In the genomic region with DNA sequence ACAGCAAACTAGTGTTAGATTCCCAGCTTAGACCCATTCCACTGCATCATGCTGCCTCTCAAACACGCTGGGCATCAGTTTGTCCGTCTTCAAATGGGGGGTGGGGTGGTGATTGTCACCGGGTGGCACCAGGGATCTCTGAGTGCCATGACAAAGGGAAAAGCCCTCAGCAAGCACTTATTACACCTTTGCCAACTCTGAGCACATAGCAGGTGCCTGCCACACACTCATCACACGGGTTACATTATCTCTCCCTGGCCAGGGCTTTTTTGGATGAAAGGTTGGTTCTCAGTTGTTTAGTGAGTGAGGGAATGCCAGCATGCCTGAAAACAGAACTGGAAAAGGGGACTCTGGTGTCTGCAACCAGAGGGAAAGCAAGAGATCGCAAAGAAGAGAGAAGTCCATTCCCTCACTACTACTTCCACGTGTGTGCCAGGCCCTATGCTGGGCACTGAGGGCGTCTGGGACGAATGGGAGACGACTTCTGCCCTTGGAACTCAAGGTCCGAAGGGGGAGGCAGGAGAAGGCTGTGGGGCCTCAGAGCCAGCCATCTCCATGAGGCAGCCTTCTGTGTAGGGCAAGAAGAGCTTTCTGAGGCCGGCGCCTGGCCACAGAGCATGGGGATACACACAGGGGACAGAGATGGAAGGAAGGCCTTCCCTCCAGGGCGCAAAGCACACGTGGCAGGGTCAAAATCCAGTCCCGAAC, we compare ENCODE assay signal across 20 cellular contexts. TPM values are rescaled to one million over a fixed set of nuclear protein-coding genes. Genes with fewer than 3 reads are reported as not detected.
DNase-seq lines count a peak whose midpoint lies in the region; ATAC-seq and TF ChIP-seq lines count a peak whose summit lies in the region.
"Had no signal": no experiment of that assay in that cellular context is flagged by ENCODE, and none has a peak within 500 bp of the region (broad histone marks: within the 10 kb centered on the region; RNA-seq: fewer than 3 reads in every experiment).

No MANE protein-coding gene starts in this region.

- peak overlapping the region; percentile 75 for H3K23ac ChIP-seq in neuronal stem cell (ENCODE audit: low read depth, low read length, poor library complexity)

- CTCF ChIA-PET in activated CD8-positive, alpha-beta memory T cell treated with anti-CD3 and anti-CD28 coated beads, Interleukin-2, amount 10 ng/mL, durations not matched to agents 7 days and 5 days (lab: Charles Lee) = interaction anchor here (1.5 kb wide), 1 partner anchor 11 kb away, joined by 7 read pairs; no protein-coding TSS in a partner anchor

- no peak overlapping the region for H4K8ac ChIP-seq in neuronal stem cell (ENCODE audit: low read depth, low read length)

- no peak for ATAC-seq in activated CD8-positive, alpha-beta memory T cell treated with anti-CD3 and anti-CD28 coated beads, Interleukin-2, amount 10 ng/mL, durations not matched to agents 7 days and 5 days
- ATAC-seq in effector memory CD8-positive, alpha-beta T cell (replicated peaks) = no peak
- ATAC-seq in gastroesophageal sphincter = no peak
- ATAC-seq: esophagus mucosa had no signal

- TF ChIP-seq EP300 in gastroesophageal sphincter (IDR thresholded peaks at IDR 0.05) = no peak

- no peak overlapping the region for H2BK12ac ChIP-seq in neuronal stem cell (ENCODE audit: low read length)

- no peak for DNase-seq in activated CD8-positive, alpha-beta memory T cell treated with anti-CD3 and anti-CD28 coated beads, Interleukin-2, amount 10 ng/mL, durations not matched to agents 7 days and 5 days
- DNase-seq in activated CD8-positive, alpha-beta memory T cell treated with anti-CD3 and anti-CD28 coated beads, Interleukin-2, amount 50 U/mL, for 4 hours = no peak
- no peak for DNase-seq in effector memory CD8-positive, alpha-beta T cell
- DNase-seq in neuronal stem cell (ENCODE audit: low spot score) (no peak), NCI-H1436 treated with DMSO at 0.1 percent for 48 hours (lab: John Stamatoyannopoulos, UW) (no peak), ascending aorta (ENCODE audit: low spot score in 2 of 2) (no peak)
- DNase-seq: activated CD4-positive, CD25-positive, alpha-beta regulatory T cell; mesendoderm; NCI-H2081; NCI-H82; Peyer's patch had no signal

- H3K4me3 ChIP-seq in neuronal stem cell (ENCODE audit: low read length in 2 of 2) = no peak overlapping the region
- H3K4me3 ChIP-seq in gastroesophageal sphincter = no peak overlapping the region
- H3K4me3 ChIP-seq in ascending aorta = no peak overlapping the region
- H3K4me3 ChIP-seq: HAP-1, Peyer's patch, skin epidermis had no signal

- intact Hi-C loops in ascending aorta (cut with DNase I) = no loop called here

- H3K9ac ChIP-seq in neuronal stem cell (ENCODE audit: low read depth, low read length, poor library complexity) = no peak overlapping the region
- H3K9ac ChIP-seq: parathyroid adenoma had no signal

- peak overlapping the region; percentile 41 for H3K14ac ChIP-seq in neuronal stem cell (ENCODE audit: low read length)

- no peak for TF ChIP-seq POLR2A in gastroesophageal sphincter (IDR thresholded peaks at IDR 0.05)

- H2BK15ac ChIP-seq in neuronal stem cell (ENCODE audit: low read length) = no peak overlapping the region

- no peak overlapping the region for H3K4ac ChIP-seq in neuronal stem cell (ENCODE audit: low read length)

- H3K18ac ChIP-seq in neuronal stem cell (ENCODE audit: low read length) = peak overlapping the region; percentile 46

- H2BK5ac ChIP-seq in neuronal stem cell (ENCODE audit: low read length) = peak overlapping the region; percentile 42

- peaks cover 0 to 12% of the 10 kb centered on the region in 2 donors for H3K4me1 ChIP-seq in neuronal stem cell (ENCODE audit: control insufficient read depth in 2 of 2, insufficient read depth in 1 of 2, low read depth in 1 of 2, low read length in 2 of 2)
- peaks cover 0 to 23% (median 3%) of the 10 kb centered on the region in 3 donors for H3K4me1 ChIP-seq in gastroesophageal sphincter
- H3K4me1 ChIP-seq in ascending aorta = no peaks in the 10 kb centered on the region
- H3K4me1 ChIP-seq: HAP-1, parathyroid adenoma had no signal

- H2AK5ac ChIP-seq in neuronal stem cell (ENCODE audit: low read depth, low read length) = no peak overlapping the region

- peaks cover 2% of the 10 kb centered on the region for H3K9me3 Mint-ChIP-seq in activated CD8-positive, alpha-beta memory T cell treated with anti-CD3 and anti-CD28 coated beads, Interleukin-2, amount 10 ng/mL, durations not matched to agents 7 days and 5 days (ENCODE audit: low read depth)
- no peaks in the 10 kb centered on the region for H3K9me3 Mint-ChIP-seq in IgD-negative memory B cell
- H3K9me3 Mint-ChIP-seq in effector memory CD8-positive, alpha-beta T cell = peaks cover 0 to 2% of the 10 kb centered on the region in 2 donors

- H3K9me3 ChIP-seq in neuronal stem cell (replicated peaks in 1 of 2; ENCODE audit: control insufficient read depth in 2 of 2, insufficient read depth in 1 of 2, low read depth in 1 of 2, low read length in 2 of 2) = peaks cover 0 to 8% of the 10 kb centered on the region in 2 donors
- peaks cover 0 to 1% (median 0%) of the 10 kb centered on the region in 3 donors for H3K9me3 ChIP-seq in gastroesophageal sphincter
- no peaks in the 10 kb centered on the region for H3K9me3 ChIP-seq in ascending aorta
- H3K9me3 ChIP-seq: HAP-1, Peyer's patch had no signal

- H3K36me3 ChIP-seq in neuronal stem cell (replicated peaks in 1 of 2; ENCODE audit: control insufficient read depth in 2 of 2, insufficient read depth in 2 of 2, low read length in 2 of 2) (peaks cover 0 to 39% of the 10 kb centered on the region in 2 donors), gastroesophageal sphincter (no peaks in the 10 kb centered on the region), ascending aorta (no peaks in the 10 kb centered on the region)
- H3K36me3 ChIP-seq: HAP-1, Peyer's patch had no signal

- H3K4me1 Mint-ChIP-seq in activated CD8-positive, alpha-beta memory T cell treated with anti-CD3 and anti-CD28 coated beads, Interleukin-2, amount 10 ng/mL, durations not matched to agents 7 days and 5 days = peaks cover 13% of the 10 kb centered on the region
- peaks cover 59 to 73% (median 66%) of the 10 kb centered on the region in 3 donors for H3K4me1 Mint-ChIP-seq in IgD-negative memory B cell
- peaks cover 7% of the 10 kb centered on the region in 2 donors for H3K4me1 Mint-ChIP-seq in effector memory CD8-positive, alpha-beta T cell (ENCODE audit: low read depth in 2 of 2)

- no peak overlapping the region for H3K4me2 ChIP-seq in neuronal stem cell (ENCODE audit: insufficient read depth, low read length, poor library complexity, severe bottlenecking)

- peaks cover 75% of the 10 kb centered on the region for H3K27me3 Mint-ChIP-seq in activated CD8-positive, alpha-beta memory T cell treated with anti-CD3 and anti-CD28 coated beads, Interleukin-2, amount 10 ng/mL, durations not matched to agents 7 days and 5 days
- no peaks in the 10 kb centered on the region for H3K27me3 Mint-ChIP-seq in IgD-negative memory B cell
- H3K27me3 Mint-ChIP-seq in effector memory CD8-positive, alpha-beta T cell = peaks cover 68 to 95% of the 10 kb centered on the region in 2 donors

- H4K91ac ChIP-seq in neuronal stem cell (ENCODE audit: low read depth, low read length, poor library complexity) = no peak overlapping the region

- no peak overlapping the region for H3K27ac Mint-ChIP-seq in activated CD8-positive, alpha-beta memory T cell treated with anti-CD3 and anti-CD28 coated beads, Interleukin-2, amount 10 ng/mL, durations not matched to agents 7 days and 5 days
- peak overlapping the region; percentile 31 to 81 (median 67) for H3K27ac Mint-ChIP-seq in IgD-negative memory B cell
- no peak overlapping the region for H3K27ac Mint-ChIP-seq in effector memory CD8-positive, alpha-beta T cell
- H3K27ac Mint-ChIP-seq: dendritic cell treated with granulocyte-macrophage colony-stimulating factor and Interleukin-4, amounts not matched to agents 40 ng/mL and 50 ng/mL, for 4 days had no signal

- peaks cover 3% of the 10 kb centered on the region for H3K79me1 ChIP-seq in neuronal stem cell (ENCODE audit: low read depth, low read length)

- no CpG with 5 or more reads among the region's 15 CpGs for WGBS in neuronal stem cell (ENCODE audit: extremely low coverage in 2 of 2, insufficient read length in 2 of 2, insufficient replicate concordance in 1 of 2), 2 donors
- WGBS in gastroesophageal sphincter (ENCODE audit: low coverage in 1 of 2), 2 donors = 0 to 57% methylated on average over 1 to 2 of the region's 15 CpGs

- H3K27ac ChIP-seq in neuronal stem cell (replicated peaks; ENCODE audit: low read length) (no peak overlapping the region), gastroesophageal sphincter (no peak overlapping the region), ascending aorta (no peak overlapping the region)
- H3K27ac ChIP-seq: parathyroid adenoma, Peyer's patch, skin epidermis had no signal

- peaks cover 2% of the 10 kb centered on the region for H3K36me3 Mint-ChIP-seq in activated CD8-positive, alpha-beta memory T cell treated with anti-CD3 and anti-CD28 coated beads, Interleukin-2, amount 10 ng/mL, durations not matched to agents 7 days and 5 days
- H3K36me3 Mint-ChIP-seq in IgD-negative memory B cell = peaks cover 2% of the 10 kb centered on the region
- H3K36me3 Mint-ChIP-seq in effector memory CD8-positive, alpha-beta T cell (ENCODE audit: insufficient read depth) = peaks cover 3% of the 10 kb centered on the region

- H2AFZ ChIP-seq in neuronal stem cell (ENCODE audit: low read length) = no peak overlapping the region
- H2AFZ ChIP-seq: parathyroid adenoma had no signal

- H3K27me3 ChIP-seq in neuronal stem cell (ENCODE audit: control insufficient read depth in 3 of 3, insufficient read depth in 3 of 3, low read depth in 1 of 3, low read length in 3 of 3) (peaks cover 0 to 67% (median 27%) of the 10 kb centered on the region in 3 experiments), gastroesophageal sphincter (peaks cover 100% of the 10 kb centered on the region), ascending aorta (no peaks in the 10 kb centered on the region)

- peak overlapping the region; percentile 21 for H3K4me3 Mint-ChIP-seq in activated CD8-positive, alpha-beta memory T cell treated with anti-CD3 and anti-CD28 coated beads, Interleukin-2, amount 10 ng/mL, durations not matched to agents 7 days and 5 days
- H3K4me3 Mint-ChIP-seq in IgD-negative memory B cell = peak overlapping the region; percentile 17 to 87 (median 37)
- peak overlapping the region; percentile 46 to 58 for H3K4me3 Mint-ChIP-seq in effector memory CD8-positive, alpha-beta T cell
- H3K4me3 Mint-ChIP-seq: dendritic cell treated with granulocyte-macrophage colony-stimulating factor and Interleukin-4, amounts not matched to agents 40 ng/mL and 50 ng/mL, for 4 days had no signal

- TF ChIP-seq CTCF in gastroesophageal sphincter (IDR thresholded peaks at IDR 0.05) (no peak), ascending aorta (IDR thresholded peaks at IDR 0.05) (no peak)

- no peak overlapping the region for H2BK120ac ChIP-seq in neuronal stem cell (ENCODE audit: low read depth, low read length)

RNA-seq across cellular contexts. Expression of gene PAX5, which starts 48.9 kb away (rescaled TPM):
- total RNA-seq in activated CD8-positive, alpha-beta memory T cell treated with anti-CD3 and anti-CD28 coated beads, Interleukin-2, amount 10 ng/mL, durations not matched to agents 7 days and 5 days = under 1 TPM; 0.14 to 0.20 TPM
- 65.3 TPM for polyA plus RNA-seq in IgD-negative memory B cell
- not detected for polyA plus RNA-seq in neuronal stem cell (2013, experiment 1 of 2)
- polyA plus RNA-seq in neuronal stem cell (2013, experiment 2 of 2) = under 0.01 TPM
- total RNA-seq in gastroesophageal sphincter (under 1 TPM in 1 of 4 donors, not detected in 3; under 0.01 TPM), ascending aorta (not detected)
- total RNA-seq: kidney epithelial cell, ureter had no signal

Comparison
In these comparisons a context has a peak if more than half of its experiments do, and no peak if none do; other contexts are left out.
1. H3K27ac Mint-ChIP-seq: peak in IgD-negative memory B cell (3 of 3); none in activated CD8-positive, alpha-beta memory T cell treated with anti-CD3 and anti-CD28 coated beads, Interleukin-2, amount 10 ng/mL, durations not matched to agents 7 days and 5 days (single experiment) and effector memory CD8-positive, alpha-beta T cell (0 of 2).
2. Peak in every context shown above with its lines, with median percentiles within 50 percentile points of each other: H3K4me3 Mint-ChIP-seq.